In the genomic region with DNA sequence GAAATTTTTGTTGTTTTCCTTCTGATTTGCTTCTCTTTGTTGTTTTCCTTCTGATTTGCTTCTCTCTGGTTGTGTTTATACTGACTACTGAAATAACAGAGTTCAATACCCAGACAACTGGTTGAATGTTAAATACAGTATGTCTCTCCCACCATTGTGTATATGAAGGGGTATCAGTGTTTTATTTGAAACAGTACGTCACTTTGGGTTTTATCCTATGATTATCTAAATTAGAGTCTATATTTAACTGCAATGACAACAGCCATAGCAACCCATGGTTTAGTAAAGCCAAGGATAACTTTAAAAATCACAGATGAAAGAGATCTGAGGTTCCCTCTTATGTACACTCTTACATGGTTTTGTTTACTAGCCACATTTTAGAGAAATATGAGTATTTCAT, we compare ENCODE assay signal across 1 cellular context.
TF ChIP-seq lines count a peak whose summit lies in the region.

No MANE protein-coding gene starts in this region.

TF ChIP-seq in A549, 52 proteins besides CTCF, POLR2A, EP300 and RAD21 (continued from another document):
- no peak for TF ChIP-seq RNF2 (IDR thresholded peaks at IDR 0.05; ENCODE audit: borderline replicate concordance, low read depth)
TF ChIP-seq in A549: peak in this region for 0.
